In the genomic region with DNA sequence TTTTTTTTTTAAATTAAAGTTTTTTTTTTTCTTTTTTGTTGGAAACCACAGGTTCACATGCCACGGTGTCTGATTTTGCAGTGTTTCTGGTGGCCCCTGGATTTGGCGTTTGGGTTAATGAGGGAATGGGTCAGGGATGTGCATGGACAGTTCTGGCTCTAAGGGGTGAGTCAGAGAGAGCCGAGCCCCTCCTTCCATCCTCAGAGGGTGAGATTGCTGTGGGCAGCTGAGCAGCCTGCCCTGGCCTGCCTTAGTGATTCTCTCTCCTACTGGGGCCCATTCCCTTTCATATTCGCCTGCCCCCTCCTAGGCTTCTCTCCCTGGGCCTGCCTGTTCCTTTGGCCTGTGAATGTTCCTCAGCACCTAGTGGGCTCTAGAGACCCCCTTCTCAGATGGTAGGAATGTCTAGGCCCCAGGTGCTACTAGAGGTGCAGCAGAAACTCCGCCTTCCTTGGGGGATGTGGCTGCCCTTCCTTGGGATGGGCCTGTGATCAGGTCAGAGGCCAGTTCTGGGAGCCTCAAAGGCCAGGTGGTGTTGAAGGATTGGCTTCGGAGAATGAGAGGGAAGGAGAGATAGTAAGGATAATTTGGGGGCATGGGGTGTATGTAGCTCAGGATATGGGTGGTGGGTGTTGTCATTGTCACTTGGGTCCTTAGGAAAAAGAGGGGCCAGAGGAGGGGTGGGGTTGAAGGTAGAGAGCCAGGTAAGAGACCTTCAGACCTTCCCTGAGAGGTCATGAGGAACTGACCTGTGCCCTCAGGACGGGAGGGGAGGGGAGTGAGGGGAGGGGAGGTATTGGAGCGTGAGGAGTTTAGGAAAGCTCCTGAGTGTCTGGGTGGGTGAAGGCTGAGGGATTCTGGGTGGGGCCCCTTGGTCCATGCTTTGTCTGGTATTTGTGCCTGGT, we compare ENCODE assay signal across 2 cellular contexts.
TF ChIP-seq lines count a peak whose summit lies in the region.

No MANE protein-coding gene starts in this region.

TF ChIP-seq in HCT116, 20 proteins besides CTCF, POLR2A, EP300 and RAD21:
- TF ChIP-seq TCF7L2 (IDR thresholded peaks at IDR 0.05; ENCODE audit: borderline replicate concordance, extremely low read depth, insufficient read depth, insufficient read length) (no peak), CBX3 (IDR thresholded peaks at IDR 0.05; ENCODE audit: low read depth) (no peak), FOSL1 (IDR thresholded peaks at IDR 0.05; ENCODE audit: low read depth) (no peak), ATF3 (IDR thresholded peaks at IDR 0.05) (no peak), EZH2phosphoT487 (IDR thresholded peaks at IDR 0.05; ENCODE audit: borderline replicate concordance) (no peak), POLR2AphosphoS5 (IDR thresholded peaks at IDR 0.05; ENCODE audit: low read depth, low read length) (no peak), CEBPB (IDR thresholded peaks at IDR 0.05; ENCODE audit: low read depth) (no peak), SRF (IDR thresholded peaks at IDR 0.05; ENCODE audit: low read depth) (no peak), JUND (IDR thresholded peaks at IDR 0.05) (no peak), ZFX (IDR thresholded peaks at IDR 0.05) (no peak), EGR1 (IDR thresholded peaks at IDR 0.05; ENCODE audit: low read depth) (no peak), ELF1 (IDR thresholded peaks at IDR 0.05; ENCODE audit: borderline replicate concordance, low read depth) (no peak), ZNF274 (IDR thresholded peaks at IDR 0.05; ENCODE audit: low read depth, low read length) (no peak), REST (IDR thresholded peaks at IDR 0.05; ENCODE audit: low read depth) (no peak)
- TF ChIP-seq, protein P1, sequence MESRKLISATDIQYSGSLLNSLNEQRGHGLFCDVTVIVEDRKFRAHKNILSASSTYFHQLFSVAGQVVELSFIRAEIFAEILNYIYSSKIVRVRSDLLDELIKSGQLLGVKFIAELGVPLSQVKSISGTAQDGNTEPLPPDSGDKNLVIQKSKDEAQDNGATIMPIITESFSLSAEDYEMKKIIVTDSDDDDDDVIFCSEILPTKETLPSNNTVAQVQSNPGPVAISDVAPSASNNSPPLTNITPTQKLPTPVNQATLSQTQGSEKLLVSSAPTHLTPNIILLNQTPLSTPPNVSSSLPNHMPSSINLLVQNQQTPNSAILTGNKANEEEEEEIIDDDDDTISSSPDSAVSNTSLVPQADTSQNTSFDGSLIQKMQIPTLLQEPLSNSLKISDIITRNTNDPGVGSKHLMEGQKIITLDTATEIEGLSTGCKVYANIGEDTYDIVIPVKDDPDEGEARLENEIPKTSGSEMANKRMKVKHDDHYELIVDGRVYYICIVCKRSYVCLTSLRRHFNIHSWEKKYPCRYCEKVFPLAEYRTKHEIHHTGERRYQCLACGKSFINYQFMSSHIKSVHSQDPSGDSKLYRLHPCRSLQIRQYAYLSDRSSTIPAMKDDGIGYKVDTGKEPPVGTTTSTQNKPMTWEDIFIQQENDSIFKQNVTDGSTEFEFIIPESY (IDR thresholded peaks at IDR 0.05; ENCODE audit: extremely low read depth, insufficient replicate concordance, low read length): no peak

TF ChIP-seq in K562, 482 proteins besides CTCF, POLR2A, EP300 and RAD21:
- TF ChIP-seq PHB2 (IDR thresholded peaks at IDR 0.05; ENCODE audit: low read depth) (no peak), BHLHE40 (IDR thresholded peaks at IDR 0.05; ENCODE audit: low read length) (no peak), PATZ1 (CRISPR knock-in tag; IDR thresholded peaks at IDR 0.05; ENCODE audit: borderline replicate concordance) (no peak), CBFA2T3 (IDR thresholded peaks at IDR 0.05) (peak; percentile 16; the same call in 1 of the 2 replicates)
